In the genomic region with DNA sequence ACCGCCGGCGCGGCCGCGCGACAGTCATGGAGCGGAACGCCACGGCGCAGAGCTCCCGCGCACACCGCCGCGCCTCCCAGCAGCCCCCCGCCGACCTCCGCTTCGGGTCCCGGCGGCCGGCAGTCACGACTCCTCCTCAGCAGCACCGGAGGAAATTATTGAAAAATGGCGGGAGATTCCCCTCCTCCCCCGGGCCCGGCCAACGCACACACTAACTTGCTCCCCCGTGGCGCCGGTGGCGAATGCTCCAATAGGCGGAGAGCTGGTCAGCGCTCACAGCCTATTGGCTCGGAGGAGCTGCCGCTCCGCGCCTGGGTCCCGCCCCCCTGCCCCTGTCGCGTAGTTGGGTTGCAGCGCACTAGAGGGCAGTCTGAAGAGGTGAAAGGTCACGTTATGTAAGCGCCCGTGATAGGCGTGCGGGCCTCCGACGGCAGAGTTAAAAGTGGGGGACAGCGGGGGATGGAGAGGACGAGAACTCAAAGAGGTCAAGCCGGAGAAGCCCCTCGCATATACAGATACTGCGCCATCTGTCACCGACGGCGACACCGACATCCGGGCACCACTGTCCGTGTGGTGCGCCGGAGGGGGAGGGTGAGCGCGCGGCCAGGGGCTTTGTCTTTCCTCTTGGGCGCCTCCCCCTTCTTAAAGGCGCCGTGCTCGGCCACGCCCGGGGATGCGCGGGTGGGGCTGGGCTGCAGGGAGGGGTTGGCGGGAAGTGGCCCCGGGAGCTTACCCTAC, we compare ENCODE assay signal across 8 cellular contexts. TPM values are rescaled to one million over a fixed set of nuclear protein-coding genes. Genes with fewer than 3 reads are reported as not detected.
DNase-seq lines count a peak whose midpoint lies in the region; ATAC-seq and TF ChIP-seq lines count a peak whose summit lies in the region.

Gene BAZ1B (minus strand): TSS at position 213 of the 738 bp plus-strand sequence. CDS start 360 bp downstream, outside the sequence.

- no peaks in the 10 kb centered on the region for H3K9me3 ChIP-seq in spleen

- TF ChIP-seq CTCF in AG09309 (IDR thresholded peaks at IDR 0.05; ENCODE audit: control insufficient read depth, insufficient read depth, low read depth, low read length, missing control alignments) (no peak), spleen (IDR thresholded peaks at IDR 0.05 in 8 of 11, conservative IDR thresholded peaks at IDR 0.05 in 3 of 11) (peak in 8 of 11 experiments; percentile 14 to 67 (median 51))

- peak within 1 kb of the TSS; percentile 79 to 97 (median 93) for H3K27ac ChIP-seq in spleen

- H3K36me3 ChIP-seq in spleen: peaks cover 0 to 13% (median under 1%) of the 10 kb centered on the region in 6 donors

- ATAC-seq in GM19023 (IDR thresholded peaks at IDR 0.05; ENCODE audit: unreplicated experiment): peak; percentile 90
- ATAC-seq in HG03280 (IDR thresholded peaks at IDR 0.05; ENCODE audit: unreplicated experiment): peak; percentile 88

- peaks cover 49 to 89% (median 80%) of the 10 kb centered on the region in 6 donors for H3K4me1 ChIP-seq in spleen

- H3K27me3 ChIP-seq in spleen (replicated peaks in 1 of 7): no peaks in the 10 kb centered on the region

- WGBS in spleen, 5 donors: 0 to 1% (median 1%) methylated on average over 47 to 76 of the region's 76 CpGs

- peak; percentile 90 for DNase-seq in AG09309 (ENCODE audit: low read depth)
- DNase-seq in NCI-H345 treated with DMSO at 0.1 percent for 48 hours (lab: John Stamatoyannopoulos, UW; ENCODE audit: unreplicated experiment): peak; percentile 92
- DNase-seq in activated CD4-positive, CD25-positive, alpha-beta regulatory T cell (lab: John Stamatoyannopoulos, UW): peak; percentile 90 to 95 (median 91)
- peak; percentile 93 for DNase-seq in central memory CD4-positive, alpha-beta T cell
- DNase-seq in inferior parietal cortex (ENCODE audit: extremely low spot score): peak; percentile 97
- peak; percentile 98 for DNase-seq in spleen

- peak in 2 of 3 donors; percentile 27 to 45 for TF ChIP-seq POLR2A in spleen (IDR thresholded peaks at IDR 0.05)

- intact Hi-C loops in spleen (cut with DNase I; ENCODE audit: low total_unique reads): no loop called here

- H3K4me3 ChIP-seq in AG09309 (ENCODE audit: control insufficient read depth, low read depth, low read length): peak within 1 kb of the TSS; percentile 75
- peak within 1 kb of the TSS; percentile 87 to 97 (median 92) for H3K4me3 ChIP-seq in spleen

RNA-seq across cellular contexts. Expression of gene BAZ1B, which starts in this region (rescaled TPM):
- 10 to 100 TPM; 47.9 to 61.4 (median 56.4) TPM for total RNA-seq in spleen
- polyA plus RNA-seq in spleen: 10 to 100 TPM in 2 of 3 donors, 1 to 10 TPM in 1; 9.2 to 22.3 (median 10.9) TPM

Comparison
In these comparisons a context has a peak if more than half of its experiments do, and no peak if none do; other contexts are left out.
1. Peak in every context shown above with its lines: DNase-seq, ATAC-seq, H3K4me3 ChIP-seq and H3K27ac ChIP-seq.